Comparison of ENCODE assay signal across 17 cellular contexts in the genomic region with DNA sequence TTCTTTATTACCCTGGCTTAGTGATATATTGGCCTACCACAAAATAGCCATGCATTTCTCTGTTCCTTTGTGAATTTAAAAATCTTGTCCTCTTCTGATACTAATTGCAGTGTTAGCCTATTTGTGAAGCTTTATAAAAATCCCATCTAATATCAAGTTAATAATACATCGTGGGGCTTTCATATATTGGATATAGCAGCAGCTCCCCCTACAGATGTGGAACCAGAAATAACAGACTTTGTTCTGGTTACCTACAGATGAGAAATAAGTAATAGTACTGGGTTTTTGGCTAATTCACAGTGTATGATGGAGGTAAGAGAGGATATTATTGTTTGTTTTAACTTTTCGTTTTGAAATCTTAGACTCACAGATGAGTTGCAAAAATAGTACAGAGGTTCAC.
A peak's percentile ranks its signal among the peaks of the same experiment; 100 is the strongest.
DNase-seq lines count a peak whose midpoint lies in the region; ATAC-seq and TF ChIP-seq lines count a peak whose summit lies in the region.
"Had no signal": no experiment of that assay in that cellular context is flagged by ENCODE, and none has a peak within 500 bp of the region (broad histone marks: within the 10 kb centered on the region; RNA-seq: fewer than 3 reads in every experiment).

No MANE protein-coding gene starts in this region.

- H3K27me3 Mint-ChIP-seq in type B pancreatic cell (no peaks in the 10 kb centered on the region), glutamatergic neuron (ENCODE audit: unreplicated experiment) (no peaks in the 10 kb centered on the region)
- H3K27me3 Mint-ChIP-seq: dendritic cell treated with granulocyte-macrophage colony-stimulating factor and Interleukin-4, amounts not matched to agents 40 ng/mL and 50 ng/mL, for 4 days had no signal

- H3K9me3 Mint-ChIP-seq in type B pancreatic cell, result no peaks in the 10 kb centered on the region
- no peaks in the 10 kb centered on the region for H3K9me3 Mint-ChIP-seq in glutamatergic neuron (ENCODE audit: unreplicated experiment)
- H3K9me3 Mint-ChIP-seq: dendritic cell treated with granulocyte-macrophage colony-stimulating factor and Interleukin-4, amounts not matched to agents 40 ng/mL and 50 ng/mL, for 4 days had no signal

- TF ChIP-seq POLR2A in esophagus muscularis mucosa (IDR thresholded peaks at IDR 0.05; ENCODE audit: low read depth) (no peak), testis (IDR thresholded peaks at IDR 0.05) (no peak)

- H3K4me3 ChIP-seq in cardiac muscle cell (no peak overlapping the region), right cardiac atrium (ENCODE audit: low read length) (no peak overlapping the region), OCI-LY7 (ENCODE audit: low read depth, low read length, poor library complexity, severe bottlenecking) (no peak overlapping the region), esophagus muscularis mucosa (no peak overlapping the region), testis (no peak overlapping the region)

- H3K27ac Mint-ChIP-seq in type B pancreatic cell (no peak overlapping the region), glutamatergic neuron (ENCODE audit: unreplicated experiment) (no peak overlapping the region)
- H3K27ac Mint-ChIP-seq: dendritic cell treated with granulocyte-macrophage colony-stimulating factor and Interleukin-4, amounts not matched to agents 40 ng/mL and 50 ng/mL, for 4 days; stimulated activated effector memory CD8-positive, alpha-beta T cell treated with anti-CD3 and anti-CD28 coated beads, Interleukin-12 subunit alpha, Interleukin-12 subunit beta, amount 100 ng/mL, for 72 hours had no signal

- no peak overlapping the region for H3K4me2 ChIP-seq in OCI-LY7 (ENCODE audit: low read length)

- H2AFZ ChIP-seq in OCI-LY7 (ENCODE audit: low read length), result no peak overlapping the region

- H3K9me3 ChIP-seq in cardiac muscle cell (ENCODE audit: low read depth), result no peaks in the 10 kb centered on the region
- no peaks in the 10 kb centered on the region for H3K9me3 ChIP-seq in right cardiac atrium (ENCODE audit: control insufficient read depth, low read length)
- no peaks in the 10 kb centered on the region for H3K9me3 ChIP-seq in OCI-LY7 (ENCODE audit: low read length)
- no peaks in the 10 kb centered on the region for H3K9me3 ChIP-seq in esophagus muscularis mucosa
- H3K9me3 ChIP-seq in testis, result no peaks in the 10 kb centered on the region

- H3K36me3 ChIP-seq in cardiac muscle cell (no peaks in the 10 kb centered on the region), OCI-LY7 (ENCODE audit: insufficient read depth, low read length) (no peaks in the 10 kb centered on the region), esophagus muscularis mucosa (no peaks in the 10 kb centered on the region), testis (ENCODE audit: low read depth, missing control alignments) (no peaks in the 10 kb centered on the region)

- H3K79me2 ChIP-seq in OCI-LY7 (ENCODE audit: insufficient read depth, low read depth, low read length), result no peaks in the 10 kb centered on the region

- H3K36me3 Mint-ChIP-seq in type B pancreatic cell, result no peaks in the 10 kb centered on the region
- H3K36me3 Mint-ChIP-seq in glutamatergic neuron (ENCODE audit: unreplicated experiment), result no peaks in the 10 kb centered on the region
- H3K36me3 Mint-ChIP-seq: stimulated activated effector memory CD8-positive, alpha-beta T cell treated with anti-CD3 and anti-CD28 coated beads, Interleukin-12 subunit alpha, Interleukin-12 subunit beta, amount 100 ng/mL, for 72 hours had no signal

- DNase-seq in cardiac muscle cell (ENCODE audit: low read depth in 1 of 2, low spot score in 1 of 2), result peak; percentile 9 to 12
- DNase-seq in right cardiac atrium, result no peak
- no peak for DNase-seq in OCI-LY7 (ENCODE audit: low spot score)
- no peak for DNase-seq in esophagus muscularis mucosa (ENCODE audit: extremely low spot score)
- DNase-seq in type B pancreatic cell (ENCODE audit: extremely low spot score, unreplicated experiment), result no peak
- no peak for DNase-seq in testis
- no peak for DNase-seq in glutamatergic neuron
- no peak for DNase-seq in stimulated activated CD4-positive, alpha-beta T cell treated with anti-CD3 and anti-CD28 coated beads, Interleukin-12 subunit alpha, Interleukin-12 subunit beta, amount 100 ng/mL, for 4 hours
- DNase-seq: activated CD4-positive, alpha-beta T cell treated with anti-CD3 and anti-CD28 coated beads, Interleukin-2, amount 50 U/mL, for 48 hours; activated naive CD4-positive, alpha-beta T cell; GDM1; left ventricle myocardium superior; NCI-H1694 treated with DMSO at 0.1 percent for 48 hours; nucleus accumbens; T-helper 2 cell had no signal

- POLR2A ChIA-PET in OCI-LY7 (lab: Charles Lee), result no interaction called here

- no peaks in the 10 kb centered on the region for H3K9me2 ChIP-seq in OCI-LY7 (ENCODE audit: insufficient read depth, low read length)

- 3% methylated on average over 2 of the region's 2 CpGs for WGBS in right cardiac atrium
- WGBS in esophagus muscularis mucosa, result 25% methylated on average over 2 of the region's 2 CpGs
- 16 to 18% methylated on average over 2 of the region's 2 CpGs for WGBS in testis, 2 donors

- H3K4me3 Mint-ChIP-seq in type B pancreatic cell (no peak overlapping the region), glutamatergic neuron (ENCODE audit: unreplicated experiment) (no peak overlapping the region)
- H3K4me3 Mint-ChIP-seq: dendritic cell treated with granulocyte-macrophage colony-stimulating factor and Interleukin-4, amounts not matched to agents 40 ng/mL and 50 ng/mL, for 4 days; stimulated activated effector memory CD8-positive, alpha-beta T cell treated with anti-CD3 and anti-CD28 coated beads, Interleukin-12 subunit alpha, Interleukin-12 subunit beta, amount 100 ng/mL, for 72 hours had no signal

- intact Hi-C loops in right cardiac atrium (cut with DNase I) (no loop called here), OCI-LY7 (cut with micrococcal nuclease; ENCODE audit: unreplicated experiment) (no loop called here), esophagus muscularis mucosa (cut with DNase I) (no loop called here), testis (cut with DNase I; ENCODE audit: low total_unique reads) (no loop called here)

- H3K27me3 ChIP-seq in cardiac muscle cell (no peaks in the 10 kb centered on the region), right cardiac atrium (ENCODE audit: control insufficient read depth, insufficient read depth) (no peaks in the 10 kb centered on the region), esophagus muscularis mucosa (no peaks in the 10 kb centered on the region), testis (no peaks in the 10 kb centered on the region)

- BruUV-seq in OCI-LY7 (replicated peaks; lab: Mats Ljungman, UMichigan), result no TSS peak

- CTCF ChIA-PET in OCI-LY7 (lab: Charles Lee; ENCODE audit: unreplicated experiment), result no interaction called here

- no peaks in the 10 kb centered on the region for H4K20me1 ChIP-seq in OCI-LY7 (ENCODE audit: insufficient read depth, low read length)

- TF ChIP-seq CTCF in cardiac muscle cell (IDR thresholded peaks at IDR 0.05; ENCODE audit: low read depth, low read length) (peak; percentile 27), OCI-LY7 (conservative IDR thresholded peaks at IDR 0.05; ENCODE audit: low read length) (0 out of 2 replicates have a peak, but pooled peaks have one; percentile 23), esophagus muscularis mucosa (IDR thresholded peaks at IDR 0.05) (peak; percentile 17 to 41 (median 40)), type B pancreatic cell (conservative IDR thresholded peaks at IDR 0.05) (peak; percentile 53), testis (IDR thresholded peaks at IDR 0.05) (no peak), glutamatergic neuron (IDR thresholded peaks at IDR 0.05; ENCODE audit: partially characterized antibody, unreplicated experiment) (no peak)

- no peaks in the 10 kb centered on the region for H3K4me1 Mint-ChIP-seq in type B pancreatic cell (ENCODE audit: unreplicated experiment)
- H3K4me1 Mint-ChIP-seq in glutamatergic neuron (ENCODE audit: low read depth, unreplicated experiment), result no peaks in the 10 kb centered on the region
- H3K4me1 Mint-ChIP-seq: stimulated activated effector memory CD8-positive, alpha-beta T cell treated with anti-CD3 and anti-CD28 coated beads, Interleukin-12 subunit alpha, Interleukin-12 subunit beta, amount 100 ng/mL, for 72 hours had no signal

- no peak for ATAC-seq in right cardiac atrium
- ATAC-seq: left ventricle myocardium superior; stimulated activated effector memory CD8-positive, alpha-beta T cell treated with anti-CD3 and anti-CD28 coated beads, Interleukin-12 subunit alpha, Interleukin-12 subunit beta, amount 100 ng/mL, for 72 hours had no signal

- no peak overlapping the region for H3K27ac ChIP-seq in cardiac muscle cell
- H3K27ac ChIP-seq in right cardiac atrium (ENCODE audit: low read length), result no peak overlapping the region
- H3K27ac ChIP-seq in OCI-LY7 (ENCODE audit: low read depth, low read length, poor library complexity, severe bottlenecking), result no peak overlapping the region
- no peak overlapping the region for H3K27ac ChIP-seq in esophagus muscularis mucosa (replicated peaks in 1 of 4)
- H3K27ac ChIP-seq in testis, result no peak overlapping the region

- H3K4me1 ChIP-seq in cardiac muscle cell (ENCODE audit: low read depth) (no peaks in the 10 kb centered on the region), right cardiac atrium (ENCODE audit: control insufficient read depth, insufficient read depth, low read length) (no peaks in the 10 kb centered on the region), OCI-LY7 (ENCODE audit: insufficient read depth, low read length, poor library complexity, severe bottlenecking) (no peaks in the 10 kb centered on the region), esophagus muscularis mucosa (no peaks in the 10 kb centered on the region), testis (no peaks in the 10 kb centered on the region)

- no peak for TF ChIP-seq EP300 in esophagus muscularis mucosa (IDR thresholded peaks at IDR 0.05)

Comparison
In these comparisons a context has a peak if more than half of its experiments do, and no peak if none do; other contexts are left out.
1. DNase-seq: peak in cardiac muscle cell (2 of 2); none in right cardiac atrium (0 of 3), OCI-LY7 (single experiment), esophagus muscularis mucosa (single experiment), type B pancreatic cell (single experiment), testis (single experiment), glutamatergic neuron (single experiment) and stimulated activated CD4-positive, alpha-beta T cell treated with anti-CD3 and anti-CD28 coated beads, Interleukin-12 subunit alpha, Interleukin-12 subunit beta, amount 100 ng/mL, for 4 hours (single experiment).
2. CTCF ChIP-seq: peak in cardiac muscle cell (single experiment), OCI-LY7 (single experiment), esophagus muscularis mucosa (3 of 3) and type B pancreatic cell (single experiment); none in testis (0 of 3) and glutamatergic neuron (single experiment).